Comparison of ENCODE assay signal across 7 cellular contexts in genomic region chr16:30924797-30925645, GRCh38. TPM values are rescaled to one million over a fixed set of nuclear protein-coding genes. Genes with fewer than 3 reads are reported as not detected.
DNase-seq lines count a peak whose midpoint lies in the region; ATAC-seq and TF ChIP-seq lines count a peak whose summit lies in the region.
"Had no signal": no experiment of that assay in that cellular context is flagged by ENCODE, and none has a peak within 500 bp of the region (broad histone marks: within the 10 kb centered on the region; RNA-seq: fewer than 3 reads in every experiment).

No MANE protein-coding gene starts in this region.

- TF ChIP-seq CTCF in heart left ventricle (IDR thresholded peaks at IDR 0.05) (no peak), fibroblast of the aortic adventitia (IDR thresholded peaks at IDR 0.05; ENCODE audit: insufficient read depth, low read length) (no peak), type B pancreatic cell (conservative IDR thresholded peaks at IDR 0.05) (no peak)

- TF ChIP-seq POLR2A in heart left ventricle (IDR thresholded peaks at IDR 0.05): no peak

- intact Hi-C loops in heart left ventricle (cut with DNase I): loop anchor here in 2 of 10 donors (5.0 kb wide), 2 partner anchors 83 to 268 kb away; partner anchors contain the start of gene FBRS (in 1 of the 2)
- intact Hi-C loops in left ventricle myocardium superior (cut with micrococcal nuclease): no loop called here

- H3K4me1 ChIP-seq in heart left ventricle: peaks cover 0 to 28% (median 9%) of the 10 kb centered on the region in 12 donors

- H3K4me3 ChIP-seq in heart left ventricle (peak overlapping the region in 10 of 12 donors; percentile 52 to 80 (median 66)), fibroblast of the aortic adventitia (ENCODE audit: low read depth, low read length) (peak overlapping the region; percentile 78)

- peaks cover 20% of the 10 kb centered on the region for H3K4me1 Mint-ChIP-seq in type B pancreatic cell (ENCODE audit: unreplicated experiment)

- no peaks in the 10 kb centered on the region for H3K36me3 Mint-ChIP-seq in type B pancreatic cell

- H3K4me3 Mint-ChIP-seq in type B pancreatic cell: peak overlapping the region; percentile 86

- H3K27ac ChIP-seq in heart left ventricle: peak overlapping the region in 9 of 12 donors; percentile 71 to 95 (median 83)

- ATAC-seq in heart left ventricle: no peak
- ATAC-seq in left ventricle myocardium superior: no peak
- no peak for ATAC-seq in GM21529 (IDR thresholded peaks at IDR 0.05; ENCODE audit: unreplicated experiment)

- H3K36me3 ChIP-seq in heart left ventricle: peaks cover 0 to 20% (median 1%) of the 10 kb centered on the region in 9 donors

- peak overlapping the region; percentile 82 for H3K27ac Mint-ChIP-seq in type B pancreatic cell

- H3K9me3 Mint-ChIP-seq in type B pancreatic cell: no peaks in the 10 kb centered on the region

- no peaks in the 10 kb centered on the region for H3K9me3 ChIP-seq in heart left ventricle

- H3K27me3 ChIP-seq in heart left ventricle: no peaks in the 10 kb centered on the region

- DNase-seq in heart left ventricle (no peak), left ventricle myocardium superior (no peak), fibroblast of the aortic adventitia (ENCODE audit: low read depth) (peak; percentile 9), type B pancreatic cell (ENCODE audit: extremely low spot score, unreplicated experiment) (no peak), cerebellar cortex (ENCODE audit: low spot score) (no peak)

- 73 to 76% (median 75%) methylated on average over 12 of the region's 12 CpGs for WGBS in heart left ventricle, 4 donors

- H3K27me3 Mint-ChIP-seq in type B pancreatic cell: no peaks in the 10 kb centered on the region

RNA-seq across cellular contexts. Expression of gene FBXL19, which starts 1.6 kb away (rescaled TPM):
- total RNA-seq in heart left ventricle (10 to 100 TPM in 2 of 9 donors, 1 to 10 TPM in 7; 4.5 to 15.5 (median 7.9) TPM), left ventricle myocardium superior (5.7 TPM), fibroblast of the aortic adventitia (ENCODE audit: low replicate concordance) (9.8 and 16.6 TPM in 2 replicates), type B pancreatic cell (ENCODE audit: low replicate concordance) (29.0 and 46.4 TPM in 2 replicates)
- 1 to 10 TPM; 7.9 to 9.1 TPM for polyA plus RNA-seq in heart left ventricle

RNA-seq across cellular contexts. Expression of gene ORAI3, which starts 23.8 kb away (rescaled TPM):
- total RNA-seq in heart left ventricle (10 to 100 TPM in 6 of 9 donors, 1 to 10 TPM in 3; 8.5 to 28.9 (median 14.1) TPM), left ventricle myocardium superior (10.8 TPM), fibroblast of the aortic adventitia (ENCODE audit: low replicate concordance) (33.0 and 35.6 TPM in 2 replicates), type B pancreatic cell (ENCODE audit: low replicate concordance) (18.7 and 19.4 TPM in 2 replicates)
- polyA plus RNA-seq in heart left ventricle: 10 to 100 TPM in 1 of 2 donors, 1 to 10 TPM in 1; 8.1 to 10.8 TPM

RNA-seq across cellular contexts. Expression of gene CTF1, which starts 28.6 kb away (rescaled TPM):
- total RNA-seq in heart left ventricle (10 to 100 TPM in 5 of 9 donors, 1 to 10 TPM in 4; 6.4 to 22.2 (median 12.2) TPM), left ventricle myocardium superior (7.5 TPM), fibroblast of the aortic adventitia (ENCODE audit: low replicate concordance) (2.5 and 3.2 TPM in 2 replicates), type B pancreatic cell (ENCODE audit: low replicate concordance) (2.5 and 3.1 TPM in 2 replicates)
- 10 to 100 TPM in 1 of 2 donors, 1 to 10 TPM in 1; 3.7 to 13.5 TPM for polyA plus RNA-seq in heart left ventricle
- total RNA-seq: HT-29 had no signal

RNA-seq across cellular contexts. Expression of gene BCL7C, which starts 31.1 kb away (rescaled TPM):
- total RNA-seq in heart left ventricle (10 to 100 TPM; 23.1 to 35.5 (median 28.1) TPM), left ventricle myocardium superior (29.6 TPM), fibroblast of the aortic adventitia (ENCODE audit: low replicate concordance) (22.3 and 45.5 TPM in 2 replicates), type B pancreatic cell (ENCODE audit: low replicate concordance) (26.3 and 35.0 TPM in 2 replicates)
- polyA plus RNA-seq in heart left ventricle: 10 to 100 TPM; 30.5 to 43.4 TPM

RNA-seq across cellular contexts. Expression of gene SETD1A, which starts 32.5 kb away (rescaled TPM):
- total RNA-seq in heart left ventricle (10 to 100 TPM in 3 of 9 donors, 1 to 10 TPM in 6; 4.6 to 12.1 (median 9.0) TPM), left ventricle myocardium superior (11.0 TPM), fibroblast of the aortic adventitia (ENCODE audit: low replicate concordance) (1.6 and 5.3 TPM in 2 replicates), type B pancreatic cell (ENCODE audit: low replicate concordance) (19.3 and 25.0 TPM in 2 replicates)
- polyA plus RNA-seq in heart left ventricle: 1 to 10 TPM; 8.1 to 9.3 TPM
